Comparison of ENCODE assay signal across 12 cellular contexts in genomic region chr14:24952851-24953666, GRCh38.
A peak's percentile ranks its signal among the peaks of the same experiment; 100 is the strongest.
DNase-seq lines count a peak whose midpoint lies in the region; TF ChIP-seq lines count a peak whose summit lies in the region.
"Had no signal": no experiment of that assay in that cellular context is flagged by ENCODE, and none has a peak within 500 bp of the region (broad histone marks: within the 10 kb centered on the region; RNA-seq: fewer than 3 reads in every experiment).

No MANE protein-coding gene starts in this region.

- no peaks in the 10 kb centered on the region for H3K36me3 Mint-ChIP-seq in glutamatergic neuron (ENCODE audit: unreplicated experiment)

- no peak overlapping the region for H3K4me3 Mint-ChIP-seq in glutamatergic neuron (ENCODE audit: unreplicated experiment)
- H3K4me3 Mint-ChIP-seq: activated naive CD4-positive, alpha-beta T cell treated with anti-CD3 and anti-CD28 coated beads for 36 hours; dendritic cell treated with granulocyte-macrophage colony-stimulating factor and Interleukin-4, amounts not matched to agents 40 ng/mL and 50 ng/mL, for 4 days had no signal

- H3K27ac ChIP-seq in substantia nigra (ENCODE audit: low read depth, low read length, poor library complexity, severe bottlenecking) (peak overlapping the region; percentile 4), coronary artery (no peak overlapping the region)
- H3K27ac ChIP-seq: transverse colon had no signal

- no peak overlapping the region for H3K27ac Mint-ChIP-seq in glutamatergic neuron (ENCODE audit: unreplicated experiment)
- H3K27ac Mint-ChIP-seq: activated naive CD4-positive, alpha-beta T cell treated with anti-CD3 and anti-CD28 coated beads for 36 hours; dendritic cell treated with granulocyte-macrophage colony-stimulating factor and Interleukin-4, amounts not matched to agents 40 ng/mL and 50 ng/mL, for 4 days had no signal

- H3K27me3 Mint-ChIP-seq in glutamatergic neuron (ENCODE audit: unreplicated experiment), result peaks cover 2% of the 10 kb centered on the region

- H3K9me3 Mint-ChIP-seq in glutamatergic neuron (ENCODE audit: unreplicated experiment), result no peaks in the 10 kb centered on the region
- H3K9me3 Mint-ChIP-seq: dendritic cell treated with granulocyte-macrophage colony-stimulating factor and Interleukin-4, amounts not matched to agents 40 ng/mL and 50 ng/mL, for 4 days had no signal

- in situ Hi-C loops in GM13976 (cut with MboI; ENCODE audit: low sequenced_read_pairs, unreplicated experiment), result no loop called here

- H3K4me3 ChIP-seq in coronary artery, result no peak overlapping the region
- H3K4me3 ChIP-seq: transverse colon had no signal

- TF ChIP-seq CTCF in glutamatergic neuron (IDR thresholded peaks at IDR 0.05; ENCODE audit: partially characterized antibody, unreplicated experiment) (peak; percentile 25), coronary artery (IDR thresholded peaks at IDR 0.05) (no peak), GM13976 (IDR thresholded peaks at IDR 0.05; ENCODE audit: borderline replicate concordance, control extremely low read depth, extremely low read depth, insufficient read depth, missing control alignments) (no peak)

- no peaks in the 10 kb centered on the region for H3K4me1 Mint-ChIP-seq in glutamatergic neuron (ENCODE audit: low read depth, unreplicated experiment)

- DNase-seq in NCI-H748 (lab: John Stamatoyannopoulos, UW; ENCODE audit: unreplicated experiment) (peak; percentile 30), NCI-H748 treated with DMSO at 0.1 percent for 48 hours (lab: John Stamatoyannopoulos, UW) (no peak), RPMI7951 (ENCODE audit: low read depth) (peak; percentile 9), glutamatergic neuron (peak; percentile 41), substantia nigra (lab: John Stamatoyannopoulos, UW) (peak in 34 of 49 donors; percentile 1 to 71 (median 34)), NOMO-1 treated with dmso at 0.1 percent for 144 hours (lab: John Stamatoyannopoulos, UW; ENCODE audit: unreplicated experiment) (no peak), coronary artery (ENCODE audit: low spot score) (no peak), GM13976 (ENCODE audit: low spot score) (no peak)
- DNase-seq: activated CD4-positive, alpha-beta T cell treated with anti-CD3 and anti-CD28 coated beads for 1 hour; activated naive CD4-positive, alpha-beta T cell treated with anti-CD3 and anti-CD28 coated beads for 36 hours; transverse colon had no signal

Comparison
In these comparisons a context has a peak if more than half of its experiments do, and no peak if none do; other contexts are left out.
1. DNase-seq: peak in NCI-H748 (single experiment), RPMI7951 (single experiment), glutamatergic neuron (single experiment) and substantia nigra (34 of 49); none in NCI-H748 treated with DMSO at 0.1 percent for 48 hours (single experiment), NOMO-1 treated with dmso at 0.1 percent for 144 hours (single experiment), coronary artery (single experiment) and GM13976 (single experiment).